Comparison of ENCODE assay signal across 8 cellular contexts in genomic region chr4:7042697-7043464, GRCh38. TPM values are rescaled to one million over a fixed set of nuclear protein-coding genes. Genes with fewer than 3 reads are reported as not detected.
A peak's percentile ranks its signal among the peaks of the same experiment; 100 is the strongest.
DNase-seq lines count a peak whose midpoint lies in the region; ATAC-seq and TF ChIP-seq lines count a peak whose summit lies in the region.

TSS of gene TADA2B (plus strand) at chr4:7043372. CDS start at chr4:7043580, 208 bp downstream.

- DNase-seq in NCI-H69 (lab: John Stamatoyannopoulos, UW) (peak; percentile 97), dedifferentiated amniotic fluid mesenchymal stem cell (ENCODE audit: extremely low spot score) (peak; percentile 97), left lobe of liver (ENCODE audit: low spot score) (peak; percentile 98)
- peak; percentile 83 for DNase-seq in activated CD4-positive, alpha-beta T cell treated with anti-CD3 and anti-CD28 coated beads, Interleukin-2, amount 50 U/mL, for 1 hour
- peak; percentile 84 for DNase-seq in stimulated activated CD4-positive, alpha-beta T cell treated with anti-CD3 and anti-CD28 coated beads, Interleukin-2, amount 100 ng/mL, for 4 hours (ENCODE audit: low read depth)

- peak within 1 kb of the TSS; percentile 96 for H3K27ac ChIP-seq in C4-2B

- peak; percentile 83 for TF ChIP-seq CTCF in C4-2B (conservative IDR thresholded peaks at IDR 0.05)

- ATAC-seq in GM19351 (IDR thresholded peaks at IDR 0.05; ENCODE audit: unreplicated experiment) (peak; percentile 72), HG03521 (IDR thresholded peaks at IDR 0.05; ENCODE audit: unreplicated experiment) (peak; percentile 82), left lobe of liver (peak; percentile 88)

RNA-seq across cellular contexts. Expression of gene TADA2B, which starts in this region (rescaled TPM):
- total RNA-seq in left lobe of liver: 18.6 TPM

Comparison
In these comparisons a context has a peak if more than half of its experiments do, and no peak if none do; other contexts are left out.
1. Peak in every context shown above with its lines: DNase-seq, ATAC-seq and H3K27ac ChIP-seq.